ENCODE assay signal across 8 cellular contexts in genomic region chr7:95501261-95501816, GRCh38. TPM values are rescaled to one million over a fixed set of nuclear protein-coding genes. Genes with fewer than 3 reads are reported as not detected.
A peak's percentile ranks its signal among the peaks of the same experiment; 100 is the strongest.
DNase-seq lines count a peak whose midpoint lies in the region; ATAC-seq and TF ChIP-seq lines count a peak whose summit lies in the region.

No MANE protein-coding gene starts in this region.

- in situ Hi-C loops in mammary epithelial cell (cut with MboI; ENCODE audit: low sequenced_read_pairs in 2 of 2): no loop called here

- no peak overlapping the region for H3K9ac ChIP-seq in mammary epithelial cell (ENCODE audit: insufficient read depth, low read length)

- peaks cover 31% of the 10 kb centered on the region for H3K4me1 Mint-ChIP-seq in activated naive CD8-positive, alpha-beta T cell treated with anti-CD3 and anti-CD28 coated beads, Interleukin-2, amount 50 U/mL, for 24 hours
- peaks cover 18% of the 10 kb centered on the region for H3K4me1 Mint-ChIP-seq in type B pancreatic cell (ENCODE audit: unreplicated experiment)

- H3K79me2 ChIP-seq in mammary epithelial cell (ENCODE audit: insufficient read depth, low read length): no peaks in the 10 kb centered on the region

- H3K27me3 Mint-ChIP-seq in activated naive CD8-positive, alpha-beta T cell treated with anti-CD3 and anti-CD28 coated beads, Interleukin-2, amount 50 U/mL, for 24 hours: peaks cover 16% of the 10 kb centered on the region
- peaks cover 22% of the 10 kb centered on the region for H3K27me3 Mint-ChIP-seq in type B pancreatic cell

- dilution Hi-C loops in mammary epithelial cell (cut with HindIII; ENCODE audit: low sequenced_read_pairs): no loop called here

- H3K4me1 ChIP-seq in mammary epithelial cell (ENCODE audit: insufficient read depth, low read length): no peaks in the 10 kb centered on the region

- BruUV-seq in mammary epithelial cell (replicated peaks; lab: Mats Ljungman, UMichigan): no TSS peak

- intact Hi-C loops in mammary epithelial cell (cut with micrococcal nuclease): no loop called here

- H3K36me3 ChIP-seq in mammary epithelial cell (ENCODE audit: insufficient read depth, low read length): no peaks in the 10 kb centered on the region

- H3K36me3 Mint-ChIP-seq in activated naive CD8-positive, alpha-beta T cell treated with anti-CD3 and anti-CD28 coated beads, Interleukin-2, amount 50 U/mL, for 24 hours (ENCODE audit: low read depth): no peaks in the 10 kb centered on the region
- H3K36me3 Mint-ChIP-seq in type B pancreatic cell: no peaks in the 10 kb centered on the region

- no peaks in the 10 kb centered on the region for H3K9me3 Mint-ChIP-seq in activated naive CD8-positive, alpha-beta T cell treated with anti-CD3 and anti-CD28 coated beads, Interleukin-2, amount 50 U/mL, for 24 hours
- H3K9me3 Mint-ChIP-seq in type B pancreatic cell: no peaks in the 10 kb centered on the region

- peak; percentile 34 for DNase-seq in EL
- peak; percentile 7 for DNase-seq in activated naive CD8-positive, alpha-beta T cell treated with anti-CD3 and anti-CD28 coated beads, Interleukin-2, amount 50 U/mL, for 24 hours
- no peak for DNase-seq in NCI-H187 treated with DMSO at 0.1 percent for 48 hours (lab: John Stamatoyannopoulos, UW)
- no peak for DNase-seq in mammary epithelial cell
- no peak for DNase-seq in stimulated activated CD4-positive, alpha-beta T cell treated with anti-CD3 and anti-CD28 coated beads, Interleukin-2, amount 100 ng/mL, for 24 hours
- DNase-seq in type B pancreatic cell (ENCODE audit: extremely low spot score, unreplicated experiment): no peak

- no peaks in the 10 kb centered on the region for H3K27me3 ChIP-seq in mammary epithelial cell (ENCODE audit: insufficient read depth, low read length)

- CTCF ChIA-PET in mammary epithelial cell (lab: Charles Lee; ENCODE audit: low non-redundant PET): no interaction called here

- no peak overlapping the region for H3K4me3 ChIP-seq in mammary epithelial cell (replicated peaks in 1 of 3; ENCODE audit: insufficient read depth in 1 of 3, low read depth in 2 of 3, low read length in 3 of 3)

- H3K4me2 ChIP-seq in mammary epithelial cell (ENCODE audit: insufficient read depth, low read depth, low read length): no peak overlapping the region

- peak overlapping the region; percentile 89 for H3K27ac Mint-ChIP-seq in activated naive CD8-positive, alpha-beta T cell treated with anti-CD3 and anti-CD28 coated beads, Interleukin-2, amount 50 U/mL, for 24 hours
- H3K27ac Mint-ChIP-seq in type B pancreatic cell: no peak overlapping the region

- ATAC-seq in GM19455 (IDR thresholded peaks at IDR 0.05; ENCODE audit: unreplicated experiment) (peak; percentile 90), HG03196 (IDR thresholded peaks at IDR 0.05; ENCODE audit: unreplicated experiment) (peak; percentile 94)
- ATAC-seq in activated naive CD8-positive, alpha-beta T cell treated with anti-CD3 and anti-CD28 coated beads, Interleukin-2, amount 50 U/mL, for 24 hours: peak; percentile 92

- TF ChIP-seq CTCF in mammary epithelial cell (conservative IDR thresholded peaks at IDR 0.05 in 1 of 2, IDR thresholded peaks at IDR 0.05 in 1 of 2; ENCODE audit: extremely low read depth in 1 of 2, insufficient read depth in 1 of 2, low read depth in 1 of 2, low read length in 2 of 2) (no peak), type B pancreatic cell (conservative IDR thresholded peaks at IDR 0.05) (no peak)

- no peak overlapping the region for H2AFZ ChIP-seq in mammary epithelial cell (ENCODE audit: low read depth, low read length)

- H4K20me1 ChIP-seq in mammary epithelial cell (ENCODE audit: insufficient read depth, low read length): no peaks in the 10 kb centered on the region

- H3K4me3 Mint-ChIP-seq in activated naive CD8-positive, alpha-beta T cell treated with anti-CD3 and anti-CD28 coated beads, Interleukin-2, amount 50 U/mL, for 24 hours: peak overlapping the region; percentile 18
- H3K4me3 Mint-ChIP-seq in type B pancreatic cell: no peak overlapping the region

- WGBS in mammary epithelial cell (ENCODE audit: low coverage, missing lambda C conversion rate): 96% methylated on average over 5 of the region's 5 CpGs

- H3K9me3 ChIP-seq in mammary epithelial cell (replicated peaks; ENCODE audit: insufficient read depth, low read length): no peaks in the 10 kb centered on the region

- H3K27ac ChIP-seq in mammary epithelial cell (ENCODE audit: insufficient read depth, low read depth, low read length): no peak overlapping the region

RNA-seq across cellular contexts. Expression of gene ASB4, which starts 15.6 kb away (rescaled TPM):
- total RNA-seq in mammary epithelial cell (not detected), type B pancreatic cell (ENCODE audit: low replicate concordance) (0.07 and 0.31 TPM in 2 replicates)
- polyA plus RNA-seq in mammary epithelial cell: not detected
- polyA minus RNA-seq in mammary epithelial cell: not detected

Comparison
In these comparisons a context has a peak if more than half of its experiments do, and no peak if none do; other contexts are left out.
1. DNase-seq: peak in EL (single experiment) and activated naive CD8-positive, alpha-beta T cell treated with anti-CD3 and anti-CD28 coated beads, Interleukin-2, amount 50 U/mL, for 24 hours (single experiment); none in NCI-H187 treated with DMSO at 0.1 percent for 48 hours (single experiment), mammary epithelial cell (single experiment), stimulated activated CD4-positive, alpha-beta T cell treated with anti-CD3 and anti-CD28 coated beads, Interleukin-2, amount 100 ng/mL, for 24 hours (0 of 2) and type B pancreatic cell (single experiment).
2. Peak in every context shown above with its lines, with median percentiles within 50 percentile points of each other: ATAC-seq.